37 cellular contexts compared by ENCODE assay signal in genomic region chrX:78098108-78098507, GRCh38.
"Had no signal": no experiment of that assay in that cellular context is flagged by ENCODE, and none has a peak within 500 bp of the region (broad histone marks: within the 10 kb centered on the region; RNA-seq: fewer than 3 reads in every experiment).

No MANE protein-coding gene starts in this region.

- H3K36me3 Mint-ChIP-seq: brain, WTC11 had no signal

- FAIRE-seq: bronchial epithelial cell, TTC549 had no signal

- DNase-seq: activated CD4-positive, alpha-beta memory T cell treated with anti-CD3 and anti-CD28 coated beads, Interleukin-2, amount 10 ng/mL, durations not matched to agents 7 days and 5 days; activated CD4-positive, alpha-beta T cell treated with anti-CD3 and anti-CD28 coated beads for 1 hour; activated CD4-positive, alpha-beta T cell treated with anti-CD3 and anti-CD28 coated beads for 4 hours; activated CD4-positive, alpha-beta T cell treated with anti-CD3 and anti-CD28 coated beads, Interleukin-2, amount 10 ng/mL, durations not matched to agents 24 days and 14 days; activated CD4-positive, alpha-beta T cell treated with anti-CD3 and anti-CD28 coated beads, Interleukin-2, amount 50 U/mL, for 48 hours; activated CD4-positive, CD25-positive, alpha-beta regulatory T cell; activated CD8-positive, alpha-beta memory T cell treated with anti-CD3 and anti-CD28 coated beads for 24 hours; activated CD8-positive, alpha-beta memory T cell treated with anti-CD3 and anti-CD28 coated beads, Interleukin-2, amount 10 ng/mL, durations not matched to agents 7 days and 5 days; activated CD8-positive, alpha-beta memory T cell treated with anti-CD3 and anti-CD28 coated beads, Interleukin-2, amount 50 U/mL, for 48 hours; activated CD8-positive, alpha-beta T cell treated with anti-CD3 and anti-CD28 coated beads, Interleukin-2, amount 10 ng/mL, durations not matched to agents 7 days and 5 days; activated effector memory CD4-positive, alpha-beta T cell treated with anti-CD3 and anti-CD28 coated beads, Interleukin-2, amount 50 U/mL, for 16 hours; activated gamma-delta T cell treated with Interleukin-2 at 50 U/mL for 16 hours; activated naive CD4-positive, alpha-beta T cell; activated naive CD4-positive, alpha-beta T cell treated with anti-CD3 and anti-CD28 coated beads for 36 hours; activated naive CD4-positive, alpha-beta T cell treated with anti-CD3 and anti-CD28 coated beads, Interleukin-2, amount 50 U/mL, for 16 hours; activated naive CD8-positive, alpha-beta T cell treated with anti-CD3 and anti-CD28 coated beads for 36 hours; activated T-cell treated with anti-CD3 and anti-CD28 coated beads, Interleukin-2, amount 50 U/mL, for 24 hours; adrenal gland; amniotic stem cell; aorta; caudate nucleus; cerebellar nuclear complex; colonic mucosa; T-helper 1 cell; T-helper 2 cell; T-helper 9 cell; WERI-Rb-1 had no signal

- H3K36me3 ChIP-seq: adrenal gland, cardiac muscle cell, colonic mucosa, WERI-Rb-1 had no signal

- H3K27me3 Mint-ChIP-seq: activated CD4-positive, alpha-beta memory T cell treated with anti-CD3 and anti-CD28 coated beads, Interleukin-2, amount 10 ng/mL, durations not matched to agents 7 days and 5 days; activated CD4-positive, alpha-beta T cell treated with anti-CD3 and anti-CD28 coated beads, Interleukin-2, amount 10 ng/mL, durations not matched to agents 24 days and 14 days; activated CD8-positive, alpha-beta memory T cell treated with anti-CD3 and anti-CD28 coated beads, Interleukin-2, amount 10 ng/mL, durations not matched to agents 7 days and 5 days; activated naive CD8-positive, alpha-beta T cell treated with anti-CD3 and anti-CD28 coated beads for 36 hours; central memory CD8-positive, alpha-beta T cell had no signal

- H3K4me1 Mint-ChIP-seq: central memory CD8-positive, alpha-beta T cell had no signal

- H3K4me1 ChIP-seq: colonic mucosa had no signal

- H3K27ac Mint-ChIP-seq: activated CD4-positive, alpha-beta memory T cell treated with anti-CD3 and anti-CD28 coated beads, Interleukin-2, amount 10 ng/mL, durations not matched to agents 7 days and 5 days; activated CD4-positive, alpha-beta T cell treated with anti-CD3 and anti-CD28 coated beads, Interleukin-2, amount 10 ng/mL, durations not matched to agents 24 days and 14 days; activated CD8-positive, alpha-beta memory T cell treated with anti-CD3 and anti-CD28 coated beads, Interleukin-2, amount 10 ng/mL, durations not matched to agents 7 days and 5 days; activated CD8-positive, alpha-beta T cell treated with anti-CD3 and anti-CD28 coated beads, Interleukin-2, amount 10 ng/mL, durations not matched to agents 7 days and 5 days; activated naive CD4-positive, alpha-beta T cell treated with anti-CD3 and anti-CD28 coated beads for 36 hours; activated naive CD4-positive, alpha-beta T cell treated with anti-CD3 and anti-CD28 coated beads, Interleukin-2, amount 50 U/mL, for 72 hours; activated naive CD8-positive, alpha-beta T cell treated with anti-CD3 and anti-CD28 coated beads for 36 hours; activated T-cell treated with anti-CD3 and anti-CD28 coated beads, Interleukin-2, amount 50 U/mL, for 24 hours; brain; T-helper 1 cell treated with Interleukin-12 subunit alpha and Interleukin-12 subunit beta and Interleukin-4 antibody, amounts not matched to agents 30 μg/mL and 1 μg/mL, for 36 hours; T-helper 2 cell treated with Interferon-gamma antibody and Interleukin-4, amounts not matched to agents 5 μg/mL and 100 μg/mL, for 36 hours; WTC11 had no signal

- H3K27ac ChIP-seq: adrenal gland, cardiac muscle cell, colonic mucosa, WERI-Rb-1 had no signal

- H3K4me3 Mint-ChIP-seq: activated CD4-positive, alpha-beta memory T cell treated with anti-CD3 and anti-CD28 coated beads, Interleukin-2, amount 10 ng/mL, durations not matched to agents 7 days and 5 days; activated CD4-positive, alpha-beta T cell treated with anti-CD3 and anti-CD28 coated beads, Interleukin-2, amount 10 ng/mL, durations not matched to agents 24 days and 14 days; activated CD8-positive, alpha-beta memory T cell treated with anti-CD3 and anti-CD28 coated beads, Interleukin-2, amount 10 ng/mL, durations not matched to agents 7 days and 5 days; activated CD8-positive, alpha-beta T cell treated with anti-CD3 and anti-CD28 coated beads, Interleukin-2, amount 10 ng/mL, durations not matched to agents 7 days and 5 days; activated naive CD4-positive, alpha-beta T cell treated with anti-CD3 and anti-CD28 coated beads for 36 hours; activated naive CD8-positive, alpha-beta T cell treated with anti-CD3 and anti-CD28 coated beads for 36 hours; activated T-cell treated with anti-CD3 and anti-CD28 coated beads, Interleukin-2, amount 50 U/mL, for 24 hours; brain; central memory CD8-positive, alpha-beta T cell; T-helper 1 cell treated with Interleukin-12 subunit alpha and Interleukin-12 subunit beta and Interleukin-4 antibody, amounts not matched to agents 30 μg/mL and 1 μg/mL, for 36 hours; T-helper 2 cell treated with Interferon-gamma antibody and Interleukin-4, amounts not matched to agents 5 μg/mL and 100 μg/mL, for 36 hours; WTC11 had no signal

- H3K9me3 ChIP-seq: adrenal gland, colonic mucosa had no signal

- H3K9me3 Mint-ChIP-seq: activated CD4-positive, alpha-beta memory T cell treated with anti-CD3 and anti-CD28 coated beads, Interleukin-2, amount 10 ng/mL, durations not matched to agents 7 days and 5 days; central memory CD8-positive, alpha-beta T cell; T-helper 1 cell treated with Interleukin-12 subunit alpha and Interleukin-12 subunit beta and Interleukin-4 antibody, amounts not matched to agents 30 μg/mL and 1 μg/mL, for 36 hours; WTC11 had no signal

- ATAC-seq: activated CD4-positive, CD25-positive, alpha-beta regulatory T cell treated with anti-CD3 and anti-CD28 coated beads, Interleukin-2, amount 50 U/mL, for 24 hours; activated CD8-positive, alpha-beta memory T cell treated with anti-CD3 and anti-CD28 coated beads, Interleukin-2, amount 10 ng/mL, durations not matched to agents 7 days and 5 days; activated CD8-positive, alpha-beta T cell treated with anti-CD3 and anti-CD28 coated beads, Interleukin-2, amount 10 ng/mL, durations not matched to agents 7 days and 5 days; WTC11 had no signal

- H3K4me3 ChIP-seq: adrenal gland, cardiac muscle cell, colonic mucosa had no signal

- H3K27me3 ChIP-seq: cardiac muscle cell, colonic mucosa had no signal
